Comparison of ENCODE assay signal across 10 cellular contexts in the genomic region with DNA sequence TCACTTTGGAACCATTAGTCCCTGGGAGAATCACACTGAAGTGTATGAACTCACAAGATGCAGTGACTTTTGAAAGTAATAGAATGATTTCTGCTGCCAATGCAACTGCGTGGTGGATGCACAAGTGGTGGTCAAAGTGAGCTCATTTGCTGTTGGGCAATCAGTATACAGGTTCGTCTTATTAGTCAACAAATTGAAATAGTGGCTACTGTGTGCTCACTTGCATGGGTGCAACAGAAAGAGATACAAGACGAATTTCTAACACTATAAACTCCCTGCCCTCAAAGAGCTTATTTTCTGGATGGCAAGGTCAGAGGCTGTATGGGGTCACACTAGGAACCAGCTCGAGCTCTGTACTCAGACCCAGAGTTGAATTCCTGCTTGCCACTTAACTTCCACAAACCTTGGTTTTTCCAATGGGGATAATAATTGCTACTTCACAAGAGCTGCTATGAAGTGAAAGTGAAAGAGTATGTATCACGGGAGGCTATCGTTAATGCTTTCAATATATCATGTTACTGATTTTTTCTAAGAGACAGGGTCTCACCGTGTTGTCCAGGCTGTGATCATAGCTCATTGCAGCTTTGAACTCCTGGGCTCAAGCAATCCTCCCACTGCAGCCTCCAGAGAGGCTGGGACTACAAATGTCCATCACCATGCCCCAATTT. TPM values are rescaled to one million over a fixed set of nuclear protein-coding genes. Genes with fewer than 3 reads are reported as not detected.
A peak's percentile ranks its signal among the peaks of the same experiment; 100 is the strongest.
DNase-seq lines count a peak whose midpoint lies in the region; ATAC-seq and TF ChIP-seq lines count a peak whose summit lies in the region.
"Had no signal": no experiment of that assay in that cellular context is flagged by ENCODE, and none has a peak within 500 bp of the region (broad histone marks: within the 10 kb centered on the region; RNA-seq: fewer than 3 reads in every experiment).

No MANE protein-coding gene starts in this region.

- H2AFZ ChIP-seq in trophoblast cell (ENCODE audit: insufficient read depth, low read length, poor library complexity) = no peak overlapping the region

- H3K27me3 ChIP-seq in prostate gland (replicated peaks; ENCODE audit: insufficient read depth) (no peaks in the 10 kb centered on the region), trophoblast cell (ENCODE audit: insufficient read depth, low read length) (no peaks in the 10 kb centered on the region)
- H3K27me3 ChIP-seq: ascending aorta had no signal

- peak overlapping the region; percentile 12 for H3K4me3 ChIP-seq in fibroblast of mammary gland (ENCODE audit: control insufficient read depth, low read depth, low read length)
- H3K4me3 ChIP-seq in prostate gland = no peak overlapping the region
- no peak overlapping the region for H3K4me3 ChIP-seq in trophoblast cell (ENCODE audit: low read depth, low read length)

- H3K4me1 ChIP-seq in prostate gland (replicated peaks) (no peaks in the 10 kb centered on the region), trophoblast cell (ENCODE audit: control insufficient read depth in 1 of 2, insufficient read depth in 2 of 2, low read length in 2 of 2) (peaks cover 0 to 2% of the 10 kb centered on the region in 2 experiments)
- H3K4me1 ChIP-seq: ascending aorta had no signal

- no peak overlapping the region for H2BK120ac ChIP-seq in trophoblast cell (ENCODE audit: insufficient read depth, low read length, poor library complexity)

- H3K14ac ChIP-seq in trophoblast cell (ENCODE audit: low read length) = no peak overlapping the region

- no peak for DNase-seq in activated T-cell treated with anti-CD3 and anti-CD28 coated beads, Interleukin-2, amount 50 U/mL, for 72 hours
- DNase-seq in activated T-cell treated with anti-CD3 and anti-CD28 coated beads, Interleukin-2, amount 50 U/mL, for 48 hours = no peak
- DNase-seq in fibroblast of mammary gland (ENCODE audit: low read depth) = peak; percentile 64
- DNase-seq in stimulated activated naive CD8-positive, alpha-beta T cell treated with anti-CD3 and anti-CD28 coated beads, Interleukin-15, amount 100 ng/mL, for 72 hours = no peak
- no peak for DNase-seq in prostate gland (ENCODE audit: low spot score)
- DNase-seq in trophoblast cell = no peak

- no peak overlapping the region for H3K27ac Mint-ChIP-seq in activated T-cell treated with anti-CD3 and anti-CD28 coated beads, Interleukin-2, amount 50 U/mL, for 72 hours
- H3K27ac Mint-ChIP-seq in stimulated activated naive CD8-positive, alpha-beta T cell treated with anti-CD3 and anti-CD28 coated beads, Interleukin-15, amount 100 ng/mL, for 72 hours = peak overlapping the region in 1 of 2 donors; percentile 7

- no peaks in the 10 kb centered on the region for H3K79me1 ChIP-seq in trophoblast cell (ENCODE audit: low read length)

- H4K12ac ChIP-seq in trophoblast cell (ENCODE audit: low read depth, low read length) = no peak overlapping the region

- peaks cover 3 to 5% of the 10 kb centered on the region in 2 donors for H3K36me3 ChIP-seq in prostate gland
- H3K36me3 ChIP-seq in trophoblast cell (ENCODE audit: control insufficient read depth in 1 of 2, insufficient read depth in 2 of 2, low read length in 2 of 2) = peaks cover 8 to 12% of the 10 kb centered on the region in 2 experiments

- H3K18ac ChIP-seq in trophoblast cell (ENCODE audit: low read length) = no peak overlapping the region

- H3K9me3 Mint-ChIP-seq in activated T-cell treated with anti-CD3 and anti-CD28 coated beads, Interleukin-2, amount 50 U/mL, for 72 hours = no peaks in the 10 kb centered on the region
- H3K9me3 Mint-ChIP-seq in stimulated activated naive CD8-positive, alpha-beta T cell treated with anti-CD3 and anti-CD28 coated beads, Interleukin-15, amount 100 ng/mL, for 72 hours = no peaks in the 10 kb centered on the region

- no peak overlapping the region for H2BK12ac ChIP-seq in trophoblast cell (ENCODE audit: low read length)

- peak in 1 of 2 donors; percentile 31 for ATAC-seq in activated T-cell treated with anti-CD3 and anti-CD28 coated beads, Interleukin-2, amount 50 U/mL, for 72 hours (replicated peaks in 1 of 2)
- ATAC-seq in SK-N-SH treated with all-trans-retinoic acid at 6 μM for 48 hours (peak; percentile 20; the same call in 2 of the 3 replicates), HG03442 (IDR thresholded peaks at IDR 0.05; ENCODE audit: unreplicated experiment) (no peak)
- peak; percentile 34 for ATAC-seq in stimulated activated naive CD8-positive, alpha-beta T cell treated with anti-CD3 and anti-CD28 coated beads, Interleukin-15, amount 100 ng/mL, for 72 hours

- peak overlapping the region; percentile 50 to 70 for H3K4me3 Mint-ChIP-seq in activated T-cell treated with anti-CD3 and anti-CD28 coated beads, Interleukin-2, amount 50 U/mL, for 72 hours
- peak overlapping the region; percentile 40 to 74 for H3K4me3 Mint-ChIP-seq in stimulated activated naive CD8-positive, alpha-beta T cell treated with anti-CD3 and anti-CD28 coated beads, Interleukin-15, amount 100 ng/mL, for 72 hours

- H3K79me2 ChIP-seq in trophoblast cell (ENCODE audit: control insufficient read depth, insufficient read depth, low read length, poor library complexity) = no peaks in the 10 kb centered on the region

- H4K91ac ChIP-seq in trophoblast cell (ENCODE audit: low read depth, low read length) = no peak overlapping the region

- H2BK5ac ChIP-seq in trophoblast cell (ENCODE audit: low read depth, low read length, poor library complexity) = no peak overlapping the region

- H3K27ac ChIP-seq in prostate gland (no peak overlapping the region), trophoblast cell (ENCODE audit: low read depth, low read length) (no peak overlapping the region)
- H3K27ac ChIP-seq: ascending aorta had no signal

- TF ChIP-seq CTCF in fibroblast of mammary gland (conservative IDR thresholded peaks at IDR 0.05; ENCODE audit: control insufficient read depth, insufficient read depth, low read depth, low read length) (no peak), prostate gland (IDR thresholded peaks at IDR 0.05) (no peak)

- no peak overlapping the region for H2AK5ac ChIP-seq in trophoblast cell (ENCODE audit: low read length)

- peaks cover 37% of the 10 kb centered on the region for H3K4me1 Mint-ChIP-seq in activated T-cell treated with anti-CD3 and anti-CD28 coated beads, Interleukin-2, amount 50 U/mL, for 72 hours (ENCODE audit: low read depth)
- H3K4me1 Mint-ChIP-seq in stimulated activated naive CD8-positive, alpha-beta T cell treated with anti-CD3 and anti-CD28 coated beads, Interleukin-15, amount 100 ng/mL, for 72 hours = peaks cover 24% of the 10 kb centered on the region

- no peaks in the 10 kb centered on the region for H3K9me3 ChIP-seq in prostate gland
- peaks cover 1% of the 10 kb centered on the region for H3K9me3 ChIP-seq in trophoblast cell (ENCODE audit: insufficient read depth, low read depth, low read length)
- H3K9me3 ChIP-seq: ascending aorta had no signal

- no peak overlapping the region for H3K4me2 ChIP-seq in trophoblast cell (ENCODE audit: low read length)

- no peak for TF ChIP-seq POLR2A in prostate gland (IDR thresholded peaks at IDR 0.05)

- intact Hi-C loops in prostate gland (cut with DNase I) = no loop called here

- H3K4ac ChIP-seq in trophoblast cell (ENCODE audit: low read depth, low read length) = no peak overlapping the region

- 62% methylated on average over 7 of the region's 7 CpGs for WGBS in prostate gland
- no CpG with 5 or more reads among the region's 7 CpGs for WGBS in trophoblast cell (ENCODE audit: extremely low coverage, insufficient coverage, insufficient read length)

- H3K9ac ChIP-seq in trophoblast cell (ENCODE audit: low read length) = no peak overlapping the region

- H4K8ac ChIP-seq in trophoblast cell (ENCODE audit: low read depth, low read length) = no peak overlapping the region

- no peak overlapping the region for H3K23ac ChIP-seq in trophoblast cell (ENCODE audit: low read length)

- peaks cover 5 to 12% of the 10 kb centered on the region in 2 donors for H3K36me3 Mint-ChIP-seq in activated T-cell treated with anti-CD3 and anti-CD28 coated beads, Interleukin-2, amount 50 U/mL, for 72 hours (ENCODE audit: insufficient read depth in 2 of 2)

- H3K27me3 Mint-ChIP-seq in activated T-cell treated with anti-CD3 and anti-CD28 coated beads, Interleukin-2, amount 50 U/mL, for 72 hours (ENCODE audit: low read depth) = no peaks in the 10 kb centered on the region
- H3K27me3 Mint-ChIP-seq in stimulated activated naive CD8-positive, alpha-beta T cell treated with anti-CD3 and anti-CD28 coated beads, Interleukin-15, amount 100 ng/mL, for 72 hours = no peaks in the 10 kb centered on the region

TF ChIP-seq in SK-N-SH treated with all-trans-retinoic acid at 6 μM for 48 hours, 23 proteins besides CTCF, POLR2A, EP300 and RAD21 (continues in another document):
- TF ChIP-seq GLIS3 (CRISPR knock-in tag; IDR thresholded peaks at IDR 0.05) (no peak), ZFP30 (CRISPR knock-in tag; IDR thresholded peaks at IDR 0.05) (no peak), ARNTL (CRISPR knock-in tag; IDR thresholded peaks at IDR 0.05; ENCODE audit: borderline replicate concordance, low read depth) (no peak), SNAI2 (CRISPR knock-in tag; IDR thresholded peaks at IDR 0.05) (no peak), OSR1 (CRISPR knock-in tag; IDR thresholded peaks at IDR 0.05) (no peak), TCF4 (CRISPR knock-in tag; IDR thresholded peaks at IDR 0.05; ENCODE audit: borderline replicate concordance) (no peak), CSDC2 (CRISPR knock-in tag; IDR thresholded peaks at IDR 0.05) (no peak), ESRRG (CRISPR knock-in tag; IDR thresholded peaks at IDR 0.05) (no peak), TOX (CRISPR knock-in tag; IDR thresholded peaks at IDR 0.05; ENCODE audit: borderline replicate concordance) (no peak), ZNF565 (CRISPR knock-in tag; conservative IDR thresholded peaks at IDR 0.05; ENCODE audit: low read depth) (no peak), BACH2 (CRISPR knock-in tag; IDR thresholded peaks at IDR 0.05; ENCODE audit: borderline replicate concordance) (no peak), ZC3H10 (CRISPR knock-in tag; IDR thresholded peaks at IDR 0.05) (no peak)

RNA-seq across cellular contexts. Expression of gene BCL7B, which starts 8.3 kb away (rescaled TPM):
- 10 to 100 TPM; 64.7 to 71.6 TPM for total RNA-seq in activated T-cell treated with anti-CD3 and anti-CD28 coated beads, Interleukin-2, amount 50 U/mL, for 72 hours
- 100 to 1,000 TPM in 1 of 2 donors, 10 to 100 TPM in 1; 78.7 to 105 TPM for total RNA-seq in prostate gland
- 38.6 and 39.3 TPM in 2 replicates for polyA plus RNA-seq in trophoblast cell (2013)

RNA-seq across cellular contexts. Expression of gene TBL2, which starts 12.6 kb away (rescaled TPM):
- total RNA-seq in activated T-cell treated with anti-CD3 and anti-CD28 coated beads, Interleukin-2, amount 50 U/mL, for 72 hours = 10 to 100 TPM; 27.7 to 29.6 TPM
- 100 to 1,000 TPM in 1 of 2 donors, 10 to 100 TPM in 1; 73.5 to 112 TPM for total RNA-seq in prostate gland
- polyA plus RNA-seq in trophoblast cell (2013) = 27.4 and 30.1 TPM in 2 replicates

RNA-seq across cellular contexts. Expression of gene BAZ1B, which starts 43.7 kb away (rescaled TPM):
- 100 to 1,000 TPM in 1 of 2 donors, 10 to 100 TPM in 1; 94.5 to 105 TPM for total RNA-seq in activated T-cell treated with anti-CD3 and anti-CD28 coated beads, Interleukin-2, amount 50 U/mL, for 72 hours
- 10 to 100 TPM; 43.4 to 56.4 TPM for total RNA-seq in prostate gland
- 31.8 and 34.1 TPM in 2 replicates for polyA plus RNA-seq in trophoblast cell (2013)

RNA-seq across cellular contexts. Expression of gene MLXIPL, which starts 58.5 kb away (rescaled TPM):
- under 1 TPM in 1 of 2 donors, not detected in 1; 0.14 TPM for total RNA-seq in activated T-cell treated with anti-CD3 and anti-CD28 coated beads, Interleukin-2, amount 50 U/mL, for 72 hours
- 100 to 1,000 TPM in 1 of 2 donors, 1 to 10 TPM in 1; 9.8 to 123 TPM for total RNA-seq in prostate gland
- 0.19 and 0.26 TPM in 2 replicates for polyA plus RNA-seq in trophoblast cell (2013)
- polyA plus RNA-seq: BJ had no signal
